ENCODE assay signal across 1 cellular context in the genomic region with DNA sequence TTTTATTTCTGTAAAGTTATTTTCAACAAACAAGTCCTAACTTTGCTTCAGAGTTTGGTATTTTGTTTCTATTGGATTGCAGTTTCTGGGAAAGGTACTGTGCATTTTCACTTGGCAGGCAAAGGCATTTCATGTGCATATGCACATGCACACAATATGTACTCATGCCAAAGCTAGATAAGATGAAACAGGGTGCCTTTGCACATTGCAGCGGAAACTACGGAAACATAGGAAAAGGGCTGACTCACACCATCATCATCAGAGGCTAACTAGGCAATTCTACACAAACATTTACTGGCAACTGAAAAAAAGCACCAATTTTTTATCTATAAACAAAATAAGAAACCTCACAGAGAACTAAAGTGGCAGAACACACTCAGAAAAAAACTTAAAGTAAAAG.
A peak's percentile ranks its signal among the peaks of the same experiment; 100 is the strongest.
TF ChIP-seq lines count a peak whose summit lies in the region.

No MANE protein-coding gene starts in this region.

TF ChIP-seq in K562, 482 proteins besides CTCF, POLR2A, EP300 and RAD21 (continued from another document and continues in another):
- TF ChIP-seq EP400 (IDR thresholded peaks at IDR 0.05) = peak; percentile 54; the same call in 1 of the 2 replicates
- no peak for TF ChIP-seq BRD4 (IDR thresholded peaks at IDR 0.05)
- TF ChIP-seq MTA3 (IDR thresholded peaks at IDR 0.05; ENCODE audit: borderline replicate concordance) = no peak
- TF ChIP-seq ZNF24 (IDR thresholded peaks at IDR 0.05) = no peak
- TF ChIP-seq ZNF79 (CRISPR knock-in tag; IDR thresholded peaks at IDR 0.05; ENCODE audit: low read depth) = no peak
- TF ChIP-seq, protein P1, sequence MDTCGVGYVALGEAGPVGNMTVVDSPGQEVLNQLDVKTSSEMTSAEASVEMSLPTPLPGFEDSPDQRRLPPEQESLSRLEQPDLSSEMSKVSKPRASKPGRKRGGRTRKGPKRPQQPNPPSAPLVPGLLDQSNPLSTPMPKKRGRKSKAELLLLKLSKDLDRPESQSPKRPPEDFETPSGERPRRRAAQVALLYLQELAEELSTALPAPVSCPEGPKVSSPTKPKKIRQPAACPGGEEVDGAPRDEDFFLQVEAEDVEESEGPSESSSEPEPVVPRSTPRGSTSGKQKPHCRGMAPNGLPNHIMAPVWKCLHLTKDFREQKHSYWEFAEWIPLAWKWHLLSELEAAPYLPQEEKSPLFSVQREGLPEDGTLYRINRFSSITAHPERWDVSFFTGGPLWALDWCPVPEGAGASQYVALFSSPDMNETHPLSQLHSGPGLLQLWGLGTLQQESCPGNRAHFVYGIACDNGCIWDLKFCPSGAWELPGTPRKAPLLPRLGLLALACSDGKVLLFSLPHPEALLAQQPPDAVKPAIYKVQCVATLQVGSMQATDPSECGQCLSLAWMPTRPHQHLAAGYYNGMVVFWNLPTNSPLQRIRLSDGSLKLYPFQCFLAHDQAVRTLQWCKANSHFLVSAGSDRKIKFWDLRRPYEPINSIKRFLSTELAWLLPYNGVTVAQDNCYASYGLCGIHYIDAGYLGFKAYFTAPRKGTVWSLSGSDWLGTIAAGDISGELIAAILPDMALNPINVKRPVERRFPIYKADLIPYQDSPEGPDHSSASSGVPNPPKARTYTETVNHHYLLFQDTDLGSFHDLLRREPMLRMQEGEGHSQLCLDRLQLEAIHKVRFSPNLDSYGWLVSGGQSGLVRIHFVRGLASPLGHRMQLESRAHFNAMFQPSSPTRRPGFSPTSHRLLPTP (IDR thresholded peaks at IDR 0.05; ENCODE audit: borderline replicate concordance, extremely low read depth, insufficient read length) = no peak
- no peak for TF ChIP-seq DIDO1 (tag; IDR thresholded peaks at IDR 0.05; ENCODE audit: low read depth)
- peak; percentile 96 for TF ChIP-seq ARID2 (IDR thresholded peaks at IDR 0.05)
- TF ChIP-seq, protein P2, sequence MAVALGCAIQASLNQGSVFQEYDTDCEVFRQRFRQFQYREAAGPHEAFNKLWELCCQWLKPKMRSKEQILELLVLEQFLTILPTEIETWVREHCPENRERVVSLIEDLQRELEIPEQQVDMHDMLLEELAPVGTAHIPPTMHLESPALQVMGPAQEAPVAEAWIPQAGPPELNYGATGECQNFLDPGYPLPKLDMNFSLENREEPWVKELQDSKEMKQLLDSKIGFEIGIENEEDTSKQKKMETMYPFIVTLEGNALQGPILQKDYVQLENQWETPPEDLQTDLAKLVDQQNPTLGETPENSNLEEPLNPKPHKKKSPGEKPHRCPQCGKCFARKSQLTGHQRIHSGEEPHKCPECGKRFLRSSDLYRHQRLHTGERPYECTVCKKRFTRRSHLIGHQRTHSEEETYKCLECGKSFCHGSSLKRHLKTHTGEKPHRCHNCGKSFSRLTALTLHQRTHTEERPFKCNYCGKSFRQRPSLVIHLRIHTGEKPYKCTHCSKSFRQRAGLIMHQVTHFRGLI (CRISPR knock-in tag; IDR thresholded peaks at IDR 0.05) = no peak
- peak; percentile 76 for TF ChIP-seq JUND (IDR thresholded peaks at IDR 0.05; ENCODE audit: borderline replicate concordance, low read depth, low read length)
- peak; percentile 80; the same call in 1 of the 3 replicates for TF ChIP-seq JUND (tag; IDR thresholded peaks at IDR 0.05; ENCODE audit: borderline replicate concordance, low read depth, low read length)
- no peak for TF ChIP-seq SOX6 (IDR thresholded peaks at IDR 0.05)
- no peak for TF ChIP-seq NFE2L1 (tag; IDR thresholded peaks at IDR 0.05; ENCODE audit: borderline replicate concordance, low read depth)
- TF ChIP-seq, protein P3, sequence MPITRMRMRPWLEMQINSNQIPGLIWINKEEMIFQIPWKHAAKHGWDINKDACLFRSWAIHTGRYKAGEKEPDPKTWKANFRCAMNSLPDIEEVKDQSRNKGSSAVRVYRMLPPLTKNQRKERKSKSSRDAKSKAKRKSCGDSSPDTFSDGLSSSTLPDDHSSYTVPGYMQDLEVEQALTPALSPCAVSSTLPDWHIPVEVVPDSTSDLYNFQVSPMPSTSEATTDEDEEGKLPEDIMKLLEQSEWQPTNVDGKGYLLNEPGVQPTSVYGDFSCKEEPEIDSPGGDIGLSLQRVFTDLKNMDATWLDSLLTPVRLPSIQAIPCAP (CRISPR knock-in tag; IDR thresholded peaks at IDR 0.05; ENCODE audit: borderline replicate concordance) = no peak
- TF ChIP-seq ZNF444 (CRISPR knock-in tag; IDR thresholded peaks at IDR 0.05) = no peak
- no peak for TF ChIP-seq ZC3H8 (IDR thresholded peaks at IDR 0.05)
- TF ChIP-seq, protein P4, sequence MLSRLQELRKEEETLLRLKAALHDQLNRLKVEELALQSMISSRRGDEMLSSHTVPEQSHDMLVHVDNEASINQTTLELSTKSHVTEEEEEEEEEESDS (CRISPR knock-in tag; IDR thresholded peaks at IDR 0.05) = no peak
- TF ChIP-seq SP2 (IDR thresholded peaks at IDR 0.05; ENCODE audit: extremely low read depth, low read depth, low read length, poor library complexity, severe bottlenecking) = no peak
- no peak for TF ChIP-seq RBM17 (IDR thresholded peaks at IDR 0.05; ENCODE audit: borderline replicate concordance, low read depth, low read length)
- no peak for TF ChIP-seq ZNF75A (CRISPR knock-in tag; IDR thresholded peaks at IDR 0.05)
- TF ChIP-seq, protein P5, sequence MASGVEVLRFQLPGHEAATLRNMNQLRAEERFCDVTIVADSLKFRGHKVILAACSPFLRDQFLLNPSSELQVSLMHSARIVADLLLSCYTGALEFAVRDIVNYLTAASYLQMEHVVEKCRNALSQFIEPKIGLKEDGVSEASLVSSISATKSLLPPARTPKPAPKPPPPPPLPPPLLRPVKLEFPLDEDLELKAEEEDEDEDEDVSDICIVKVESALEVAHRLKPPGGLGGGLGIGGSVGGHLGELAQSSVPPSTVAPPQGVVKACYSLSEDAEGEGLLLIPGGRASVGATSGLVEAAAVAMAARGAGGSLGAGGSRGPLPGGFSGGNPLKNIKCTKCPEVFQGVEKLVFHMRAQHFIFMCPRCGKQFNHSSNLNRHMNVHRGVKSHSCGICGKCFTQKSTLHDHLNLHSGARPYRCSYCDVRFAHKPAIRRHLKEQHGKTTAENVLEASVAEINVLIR (CRISPR knock-in tag; IDR thresholded peaks at IDR 0.05) = no peak
- no peak for TF ChIP-seq DDX20 (tag; IDR thresholded peaks at IDR 0.05; ENCODE audit: low read depth)
- TF ChIP-seq NCOA2 (IDR thresholded peaks at IDR 0.05; ENCODE audit: partially characterized antibody in 2 of 2) = no peak
- no peak for TF ChIP-seq RBM34 (IDR thresholded peaks at IDR 0.05; ENCODE audit: borderline replicate concordance, insufficient read depth, low read length)
- no peak for TF ChIP-seq ZNF274 (IDR thresholded peaks at IDR 0.05; ENCODE audit: borderline replicate concordance, low read depth, low read length)
- TF ChIP-seq NR3C1 (CRISPR knock-in tag; IDR thresholded peaks at IDR 0.05) = no peak
- TF ChIP-seq HCFC1 (IDR thresholded peaks at IDR 0.05; ENCODE audit: low read depth, low read length) = no peak
- TF ChIP-seq, protein P6, sequence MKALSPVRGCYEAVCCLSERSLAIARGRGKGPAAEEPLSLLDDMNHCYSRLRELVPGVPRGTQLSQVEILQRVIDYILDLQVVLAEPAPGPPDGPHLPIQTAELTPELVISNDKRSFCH (CRISPR knock-in tag; IDR thresholded peaks at IDR 0.05) = no peak
- TF ChIP-seq, protein P6 (tag; IDR thresholded peaks at IDR 0.05) = no peak
- TF ChIP-seq, protein P7, sequence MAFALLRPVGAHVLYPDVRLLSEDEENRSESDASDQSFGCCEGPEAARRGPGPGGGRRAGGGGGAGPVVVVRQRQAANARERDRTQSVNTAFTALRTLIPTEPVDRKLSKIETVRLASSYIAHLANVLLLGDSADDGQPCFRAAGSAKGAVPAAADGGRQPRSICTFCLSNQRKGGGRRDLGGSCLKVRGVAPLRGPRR (CRISPR knock-in tag; IDR thresholded peaks at IDR 0.05) = no peak
- no peak for TF ChIP-seq ZNF124 (CRISPR knock-in tag; IDR thresholded peaks at IDR 0.05)
- no peak for TF ChIP-seq ZNF76 (CRISPR knock-in tag; IDR thresholded peaks at IDR 0.05; ENCODE audit: borderline replicate concordance)
- TF ChIP-seq, protein P8, sequence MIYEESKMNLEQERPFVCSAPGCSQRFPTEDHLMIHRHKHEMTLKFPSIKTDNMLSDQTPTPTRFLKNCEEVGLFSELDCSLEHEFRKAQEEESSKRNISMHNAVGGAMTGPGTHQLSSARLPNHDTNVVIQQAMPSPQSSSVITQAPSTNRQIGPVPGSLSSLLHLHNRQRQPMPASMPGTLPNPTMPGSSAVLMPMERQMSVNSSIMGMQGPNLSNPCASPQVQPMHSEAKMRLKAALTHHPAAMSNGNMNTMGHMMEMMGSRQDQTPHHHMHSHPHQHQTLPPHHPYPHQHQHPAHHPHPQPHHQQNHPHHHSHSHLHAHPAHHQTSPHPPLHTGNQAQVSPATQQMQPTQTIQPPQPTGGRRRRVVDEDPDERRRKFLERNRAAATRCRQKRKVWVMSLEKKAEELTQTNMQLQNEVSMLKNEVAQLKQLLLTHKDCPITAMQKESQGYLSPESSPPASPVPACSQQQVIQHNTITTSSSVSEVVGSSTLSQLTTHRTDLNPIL (CRISPR knock-in tag; IDR thresholded peaks at IDR 0.05) = no peak
- no peak for TF ChIP-seq IFI16 (CRISPR knock-in tag; IDR thresholded peaks at IDR 0.05)
- TF ChIP-seq, protein P9, sequence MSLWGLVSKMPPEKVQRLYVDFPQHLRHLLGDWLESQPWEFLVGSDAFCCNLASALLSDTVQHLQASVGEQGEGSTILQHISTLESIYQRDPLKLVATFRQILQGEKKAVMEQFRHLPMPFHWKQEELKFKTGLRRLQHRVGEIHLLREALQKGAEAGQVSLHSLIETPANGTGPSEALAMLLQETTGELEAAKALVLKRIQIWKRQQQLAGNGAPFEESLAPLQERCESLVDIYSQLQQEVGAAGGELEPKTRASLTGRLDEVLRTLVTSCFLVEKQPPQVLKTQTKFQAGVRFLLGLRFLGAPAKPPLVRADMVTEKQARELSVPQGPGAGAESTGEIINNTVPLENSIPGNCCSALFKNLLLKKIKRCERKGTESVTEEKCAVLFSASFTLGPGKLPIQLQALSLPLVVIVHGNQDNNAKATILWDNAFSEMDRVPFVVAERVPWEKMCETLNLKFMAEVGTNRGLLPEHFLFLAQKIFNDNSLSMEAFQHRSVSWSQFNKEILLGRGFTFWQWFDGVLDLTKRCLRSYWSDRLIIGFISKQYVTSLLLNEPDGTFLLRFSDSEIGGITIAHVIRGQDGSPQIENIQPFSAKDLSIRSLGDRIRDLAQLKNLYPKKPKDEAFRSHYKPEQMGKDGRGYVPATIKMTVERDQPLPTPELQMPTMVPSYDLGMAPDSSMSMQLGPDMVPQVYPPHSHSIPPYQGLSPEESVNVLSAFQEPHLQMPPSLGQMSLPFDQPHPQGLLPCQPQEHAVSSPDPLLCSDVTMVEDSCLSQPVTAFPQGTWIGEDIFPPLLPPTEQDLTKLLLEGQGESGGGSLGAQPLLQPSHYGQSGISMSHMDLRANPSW (CRISPR knock-in tag; IDR thresholded peaks at IDR 0.05) = no peak
- TF ChIP-seq, protein P10, sequence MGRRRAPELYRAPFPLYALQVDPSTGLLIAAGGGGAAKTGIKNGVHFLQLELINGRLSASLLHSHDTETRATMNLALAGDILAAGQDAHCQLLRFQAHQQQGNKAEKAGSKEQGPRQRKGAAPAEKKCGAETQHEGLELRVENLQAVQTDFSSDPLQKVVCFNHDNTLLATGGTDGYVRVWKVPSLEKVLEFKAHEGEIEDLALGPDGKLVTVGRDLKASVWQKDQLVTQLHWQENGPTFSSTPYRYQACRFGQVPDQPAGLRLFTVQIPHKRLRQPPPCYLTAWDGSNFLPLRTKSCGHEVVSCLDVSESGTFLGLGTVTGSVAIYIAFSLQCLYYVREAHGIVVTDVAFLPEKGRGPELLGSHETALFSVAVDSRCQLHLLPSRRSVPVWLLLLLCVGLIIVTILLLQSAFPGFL (CRISPR knock-in tag; IDR thresholded peaks at IDR 0.05) = no peak
- TF ChIP-seq ZNF695 (CRISPR knock-in tag; IDR thresholded peaks at IDR 0.05) = no peak
- TF ChIP-seq HNRNPK (IDR thresholded peaks at IDR 0.05; ENCODE audit: low read depth, low read length, poor library complexity, severe bottlenecking) = no peak
- no peak for TF ChIP-seq ATF7 (IDR thresholded peaks at IDR 0.05)
- no peak for TF ChIP-seq GATAD2A (IDR thresholded peaks at IDR 0.05)
- no peak for TF ChIP-seq HMG20B (CRISPR knock-in tag; IDR thresholded peaks at IDR 0.05)
- TF ChIP-seq TCF7L2 (IDR thresholded peaks at IDR 0.05; ENCODE audit: low read depth, low read length) = no peak
- TF ChIP-seq ZNF174 (CRISPR knock-in tag; IDR thresholded peaks at IDR 0.05) = no peak
- TF ChIP-seq NEUROD1 (IDR thresholded peaks at IDR 0.05; ENCODE audit: borderline replicate concordance, low read depth, low read length, partially characterized antibody) = no peak
- no peak for TF ChIP-seq POLR3A (IDR thresholded peaks at IDR 0.05; ENCODE audit: borderline replicate concordance, extremely low read depth, insufficient read depth, insufficient read length)
- TF ChIP-seq, protein P11, sequence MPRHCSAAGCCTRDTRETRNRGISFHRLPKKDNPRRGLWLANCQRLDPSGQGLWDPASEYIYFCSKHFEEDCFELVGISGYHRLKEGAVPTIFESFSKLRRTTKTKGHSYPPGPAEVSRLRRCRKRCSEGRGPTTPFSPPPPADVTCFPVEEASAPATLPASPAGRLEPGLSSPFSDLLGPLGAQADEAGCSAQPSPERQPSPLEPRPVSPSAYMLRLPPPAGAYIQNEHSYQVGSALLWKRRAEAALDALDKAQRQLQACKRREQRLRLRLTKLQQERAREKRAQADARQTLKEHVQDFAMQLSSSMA (CRISPR knock-in tag; IDR thresholded peaks at IDR 0.05) = no peak
- TF ChIP-seq THRAP3 (IDR thresholded peaks at IDR 0.05; ENCODE audit: borderline replicate concordance) = no peak
- TF ChIP-seq, protein P12, sequence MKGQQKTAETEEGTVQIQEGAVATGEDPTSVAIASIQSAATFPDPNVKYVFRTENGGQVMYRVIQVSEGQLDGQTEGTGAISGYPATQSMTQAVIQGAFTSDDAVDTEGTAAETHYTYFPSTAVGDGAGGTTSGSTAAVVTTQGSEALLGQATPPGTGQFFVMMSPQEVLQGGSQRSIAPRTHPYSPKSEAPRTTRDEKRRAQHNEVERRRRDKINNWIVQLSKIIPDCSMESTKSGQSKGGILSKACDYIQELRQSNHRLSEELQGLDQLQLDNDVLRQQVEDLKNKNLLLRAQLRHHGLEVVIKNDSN (CRISPR knock-in tag; IDR thresholded peaks at IDR 0.05) = no peak
- TF ChIP-seq BRD9 (IDR thresholded peaks at IDR 0.05; ENCODE audit: low read depth, partially characterized antibody) = peak; percentile 54
- TF ChIP-seq JUN (IDR thresholded peaks at IDR 0.05; ENCODE audit: borderline replicate concordance, low read depth, low read length) = peak; percentile 58; the same call in 1 of the 2 replicates
- TF ChIP-seq JUN (CRISPR knock-in tag; IDR thresholded peaks at IDR 0.05; ENCODE audit: borderline replicate concordance) = no peak
- TF ChIP-seq, protein P13, sequence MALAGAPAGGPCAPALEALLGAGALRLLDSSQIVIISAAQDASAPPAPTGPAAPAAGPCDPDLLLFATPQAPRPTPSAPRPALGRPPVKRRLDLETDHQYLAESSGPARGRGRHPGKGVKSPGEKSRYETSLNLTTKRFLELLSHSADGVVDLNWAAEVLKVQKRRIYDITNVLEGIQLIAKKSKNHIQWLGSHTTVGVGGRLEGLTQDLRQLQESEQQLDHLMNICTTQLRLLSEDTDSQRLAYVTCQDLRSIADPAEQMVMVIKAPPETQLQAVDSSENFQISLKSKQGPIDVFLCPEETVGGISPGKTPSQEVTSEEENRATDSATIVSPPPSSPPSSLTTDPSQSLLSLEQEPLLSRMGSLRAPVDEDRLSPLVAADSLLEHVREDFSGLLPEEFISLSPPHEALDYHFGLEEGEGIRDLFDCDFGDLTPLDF (CRISPR knock-in tag; IDR thresholded peaks at IDR 0.05) = no peak
